ENCODE assay signal across 27 cellular contexts in the genomic region with DNA sequence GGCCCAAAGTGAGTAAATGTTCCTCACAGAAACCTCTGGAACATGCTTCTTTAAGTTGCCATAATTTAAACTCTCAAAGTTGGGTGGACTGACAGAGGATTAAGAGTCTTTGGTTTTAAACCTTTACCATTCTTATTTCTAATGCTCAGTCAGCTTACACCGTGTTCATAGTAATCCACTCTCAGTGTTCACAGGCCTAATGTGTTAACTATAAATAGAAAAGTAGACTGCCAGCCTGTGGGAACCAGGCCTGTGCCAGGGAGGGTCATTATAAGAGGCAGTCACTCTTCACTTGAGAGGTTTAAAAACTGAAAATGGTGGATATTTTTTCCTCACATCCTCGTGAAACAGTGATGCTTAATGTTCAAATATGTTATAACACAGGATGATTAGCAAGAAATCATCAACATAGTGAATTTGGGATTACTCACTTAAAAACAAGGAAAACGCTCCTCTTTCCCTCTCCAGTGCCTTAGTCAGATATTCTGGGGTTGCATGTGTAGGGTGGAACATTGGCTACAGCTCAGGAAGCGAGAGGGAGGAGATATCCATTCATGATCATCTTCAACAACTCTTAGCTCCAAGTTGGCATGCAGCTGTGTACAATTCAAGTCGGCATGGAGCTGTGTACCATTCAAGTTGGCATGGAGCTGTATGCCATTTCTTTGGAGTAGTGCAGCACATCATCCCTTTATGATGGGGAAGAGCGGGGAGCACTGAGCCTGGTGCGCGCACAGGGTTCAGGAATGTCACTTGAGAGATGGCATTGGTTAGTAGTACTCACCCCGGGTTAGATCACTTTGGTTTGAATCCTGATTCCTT.
A peak's percentile ranks its signal among the peaks of the same experiment; 100 is the strongest.
DNase-seq lines count a peak whose midpoint lies in the region; ATAC-seq, FAIRE-seq and TF ChIP-seq lines count a peak whose summit lies in the region.
"Had no signal": no experiment of that assay in that cellular context is flagged by ENCODE, and none has a peak within 500 bp of the region (broad histone marks: within the 10 kb centered on the region; RNA-seq: fewer than 3 reads in every experiment).

No MANE protein-coding gene starts in this region.

- peaks cover 0 to 3% of the 10 kb centered on the region in 2 donors for H3K4me1 ChIP-seq in uterus

- no peak overlapping the region for H3K4me3 Mint-ChIP-seq in progenitor cell of endocrine pancreas (ENCODE audit: low read depth)
- H3K4me3 Mint-ChIP-seq: activated CD4-positive, alpha-beta T cell treated with anti-CD3 and anti-CD28 coated beads, Interleukin-2, amount 10 ng/mL, durations not matched to agents 7 days and 5 days; activated T-cell treated with anti-CD3 and anti-CD28 coated beads, Interleukin-2, amount 50 U/mL, for 24 hours; CD14-positive monocyte had no signal

- peaks cover 3% of the 10 kb centered on the region for H3K36me3 Mint-ChIP-seq in progenitor cell of endocrine pancreas (ENCODE audit: insufficient read depth)

- DNase-seq in DMS 273 (lab: John Stamatoyannopoulos, UW; ENCODE audit: unreplicated experiment), result peak; percentile 36
- DNase-seq in DMS 273 treated with DMSO at 0.1 percent for 48 hours (lab: John Stamatoyannopoulos, UW), result no peak
- DNase-seq in RCC 7860 (ENCODE audit: low spot score), result no peak
- no peak for DNase-seq in left cardiac atrium
- DNase-seq in progenitor cell of endocrine pancreas (ENCODE audit: low spot score, unreplicated experiment), result no peak
- DNase-seq in NK-92 (lab: John Stamatoyannopoulos, UW; ENCODE audit: unreplicated experiment), result no peak
- DNase-seq in uterus, result no peak
- DNase-seq: activated CD4-positive, alpha-beta T cell treated with anti-CD3 and anti-CD28 coated beads, Interleukin-2, amount 10 ng/mL, durations not matched to agents 7 days and 5 days; activated gamma-delta T cell treated with Interleukin-2 at 50 U/mL for 16 hours; activated T-cell treated with anti-CD3 and anti-CD28 coated beads, Interleukin-2, amount 50 U/mL, for 24 hours; effector memory CD4-positive, alpha-beta T cell; erythroblast; head of caudate nucleus; KBM-7; kidney glomerular epithelial cell; mammary epithelial cell; MM.1S; NCI-H2081; NK-92 treated with Interleukin-12 subunit alpha and Interleukin-12 subunit beta, amount 100 ng/mL, for 24 hours; SIG-M5; stimulated activated naive CD4-positive, alpha-beta T cell treated with Interleukin-2 at 50 U/mL for 16 hours; SW 1271; T-helper 9 cell had no signal

- peaks cover 48% of the 10 kb centered on the region for H3K4me1 Mint-ChIP-seq in progenitor cell of endocrine pancreas (ENCODE audit: low read depth)

- no peak overlapping the region for H3K4me3 ChIP-seq in uterus

- no peak overlapping the region for H3K27ac ChIP-seq in uterus
- H3K27ac ChIP-seq: 22Rv1 had no signal

- no peaks in the 10 kb centered on the region for H3K27me3 ChIP-seq in uterus

- intact Hi-C loops in left cardiac atrium (cut with DNase I) (no loop called here), uterus (cut with DNase I; ENCODE audit: low total_unique reads) (no loop called here)

- no peaks in the 10 kb centered on the region for H3K9me3 Mint-ChIP-seq in progenitor cell of endocrine pancreas (ENCODE audit: low read depth)
- H3K9me3 Mint-ChIP-seq: activated CD4-positive, alpha-beta T cell treated with anti-CD3 and anti-CD28 coated beads, Interleukin-2, amount 10 ng/mL, durations not matched to agents 7 days and 5 days; activated T-cell treated with anti-CD3 and anti-CD28 coated beads, Interleukin-2, amount 50 U/mL, for 24 hours had no signal

- H3K27ac Mint-ChIP-seq in progenitor cell of endocrine pancreas, result peak overlapping the region; percentile 58
- H3K27ac Mint-ChIP-seq: activated CD4-positive, alpha-beta T cell treated with anti-CD3 and anti-CD28 coated beads, Interleukin-2, amount 10 ng/mL, durations not matched to agents 7 days and 5 days; activated T-cell treated with anti-CD3 and anti-CD28 coated beads, Interleukin-2, amount 50 U/mL, for 24 hours; CD14-positive monocyte had no signal

- peak; percentile 54 for FAIRE-seq in RCC 7860 (lab: Jason Lieb, UNC)

- no peaks in the 10 kb centered on the region for H3K27me3 Mint-ChIP-seq in progenitor cell of endocrine pancreas
- H3K27me3 Mint-ChIP-seq: activated CD4-positive, alpha-beta T cell treated with anti-CD3 and anti-CD28 coated beads, Interleukin-2, amount 10 ng/mL, durations not matched to agents 7 days and 5 days; activated T-cell treated with anti-CD3 and anti-CD28 coated beads, Interleukin-2, amount 50 U/mL, for 24 hours had no signal

- TF ChIP-seq CTCF in progenitor cell of endocrine pancreas (IDR thresholded peaks at IDR 0.05; ENCODE audit: unreplicated experiment) (no peak), uterus (IDR thresholded peaks at IDR 0.05) (no peak)

- ATAC-seq in left cardiac atrium (peak; percentile 78 to 82), GM21360 (IDR thresholded peaks at IDR 0.05; ENCODE audit: unreplicated experiment) (no peak)
- ATAC-seq: HCT116 had no signal

- H3K9me3 ChIP-seq in uterus, result no peaks in the 10 kb centered on the region

- no peaks in the 10 kb centered on the region for H3K36me3 ChIP-seq in uterus

- no peak for TF ChIP-seq POLR2A in uterus (IDR thresholded peaks at IDR 0.05)
